ENCODE assay signal across 11 cellular contexts in genomic region chr1:34950428-34950827, GRCh38. TPM values are rescaled to one million over a fixed set of nuclear protein-coding genes. Genes with fewer than 3 reads are reported as not detected.
"Had no signal": no experiment of that assay in that cellular context is flagged by ENCODE, and none has a peak within 500 bp of the region (broad histone marks: within the 10 kb centered on the region; RNA-seq: fewer than 3 reads in every experiment).

No MANE protein-coding gene starts in this region.

- FAIRE-seq: H1, H54 had no signal

- H2AFZ ChIP-seq: GM23248, GM23338 had no signal

- H3K9ac ChIP-seq: GM23248 had no signal

- H3K27ac ChIP-seq: GM23248 had no signal

- ATAC-seq: GM23338, HCT116 had no signal

- H3K4me2 ChIP-seq: GM23338 had no signal

- H3K4me1 ChIP-seq: HAP-1 had no signal

- H3K36me3 ChIP-seq: HAP-1 had no signal

- DNase-seq: GM23248, GOT3, H7, H9, HCEC 1CT, HFFc6 had no signal

- H3K9me3 ChIP-seq: HAP-1 had no signal

- H3K4me3 ChIP-seq: GM23248, GM23338, HAP-1 had no signal

RNA-seq across cellular contexts. Expression of gene DLGAP3, which starts 21.0 kb away (rescaled TPM):
- polyA plus RNA-seq: GM23248 had no signal
